15 cellular contexts compared by ENCODE assay signal in genomic region chr14:94320243-94320642, GRCh38. TPM values are rescaled to one million over a fixed set of nuclear protein-coding genes. Genes with fewer than 3 reads are reported as not detected.
DNase-seq lines count a peak whose midpoint lies in the region; ATAC-seq and TF ChIP-seq lines count a peak whose summit lies in the region.
"Had no signal": no experiment of that assay in that cellular context is flagged by ENCODE, and none has a peak within 500 bp of the region (broad histone marks: within the 10 kb centered on the region; RNA-seq: fewer than 3 reads in every experiment).

No MANE protein-coding gene starts in this region.

- H3K36me3 Mint-ChIP-seq in activated T-cell treated with anti-CD3 and anti-CD28 coated beads, Interleukin-2, amount 50 U/mL, for 72 hours (ENCODE audit: insufficient read depth in 2 of 2): no peaks in the 10 kb centered on the region

- no peaks in the 10 kb centered on the region for H3K4me1 Mint-ChIP-seq in activated T-cell treated with anti-CD3 and anti-CD28 coated beads, Interleukin-2, amount 50 U/mL, for 72 hours (ENCODE audit: low read depth)

- DNase-seq in activated T-cell treated with anti-CD3 and anti-CD28 coated beads, Interleukin-2, amount 50 U/mL, for 72 hours: no peak
- DNase-seq in activated T-cell treated with anti-CD3 and anti-CD28 coated beads for 4 hours: no peak
- peak; percentile 16 for DNase-seq in RKO (ENCODE audit: low spot score)
- DNase-seq in islet precursor cell: peak; percentile 27
- DNase-seq in ureter (ENCODE audit: low spot score): peak; percentile 58
- no peak for DNase-seq in mesenteric fat pad (ENCODE audit: low spot score)
- DNase-seq: NCI-H146; nucleus accumbens; stimulated activated CD4-positive, alpha-beta T cell treated with anti-CD3 and anti-CD28 coated beads, Interleukin-15, amount 100 ng/mL, for 24 hours had no signal

- H3K27me3 Mint-ChIP-seq in activated T-cell treated with anti-CD3 and anti-CD28 coated beads, Interleukin-2, amount 50 U/mL, for 72 hours (ENCODE audit: low read depth): no peaks in the 10 kb centered on the region

- no peak overlapping the region for H3K4me3 Mint-ChIP-seq in activated T-cell treated with anti-CD3 and anti-CD28 coated beads, Interleukin-2, amount 50 U/mL, for 72 hours
- H3K4me3 Mint-ChIP-seq: T-helper 2 cell treated with Interferon-gamma antibody and Interleukin-4, amounts not matched to agents 5 μg/mL and 100 μg/mL, for 36 hours had no signal

- no peaks in the 10 kb centered on the region for H3K9me3 Mint-ChIP-seq in activated T-cell treated with anti-CD3 and anti-CD28 coated beads, Interleukin-2, amount 50 U/mL, for 72 hours
- H3K9me3 Mint-ChIP-seq: T-helper 2 cell treated with Interferon-gamma antibody and Interleukin-4, amounts not matched to agents 5 μg/mL and 100 μg/mL, for 36 hours had no signal

- H3K27ac Mint-ChIP-seq in activated T-cell treated with anti-CD3 and anti-CD28 coated beads, Interleukin-2, amount 50 U/mL, for 72 hours: no peak overlapping the region
- H3K27ac Mint-ChIP-seq: T-helper 2 cell treated with Interferon-gamma antibody and Interleukin-4, amounts not matched to agents 5 μg/mL and 100 μg/mL, for 36 hours had no signal

- ATAC-seq in activated T-cell treated with anti-CD3 and anti-CD28 coated beads, Interleukin-2, amount 50 U/mL, for 72 hours (replicated peaks in 1 of 2): peak; percentile 52 to 78
- ATAC-seq in SK-N-SH treated with all-trans-retinoic acid at 6 μM for 48 hours (no peak), GM19395 (IDR thresholded peaks at IDR 0.05; ENCODE audit: unreplicated experiment) (no peak)
- ATAC-seq: gastroesophageal sphincter had no signal

TF ChIP-seq in SK-N-SH treated with all-trans-retinoic acid at 6 μM for 48 hours, 23 proteins besides CTCF, POLR2A, EP300 and RAD21:
- TF ChIP-seq ZC3H10 (CRISPR knock-in tag; IDR thresholded peaks at IDR 0.05) (no peak), ZFP3 (CRISPR knock-in tag; IDR thresholded peaks at IDR 0.05) (no peak), CSDC2 (CRISPR knock-in tag; IDR thresholded peaks at IDR 0.05) (no peak), RARB (CRISPR knock-in tag; IDR thresholded peaks at IDR 0.05) (no peak), TSHZ2 (CRISPR knock-in tag; IDR thresholded peaks at IDR 0.05) (no peak), SNAI2 (CRISPR knock-in tag; IDR thresholded peaks at IDR 0.05) (no peak), ZNF565 (CRISPR knock-in tag; conservative IDR thresholded peaks at IDR 0.05; ENCODE audit: low read depth) (no peak), BACH2 (CRISPR knock-in tag; IDR thresholded peaks at IDR 0.05; ENCODE audit: borderline replicate concordance) (no peak), ISL1 (CRISPR knock-in tag; IDR thresholded peaks at IDR 0.05) (no peak), ZNF8 (CRISPR knock-in tag; IDR thresholded peaks at IDR 0.05) (no peak)

RNA-seq across cellular contexts. Expression of gene SERPINA6, which starts 2.9 kb away (rescaled TPM):
- not detected for total RNA-seq in activated T-cell treated with anti-CD3 and anti-CD28 coated beads, Interleukin-2, amount 50 U/mL, for 72 hours
- total RNA-seq in ureter (not detected), mesenteric fat pad (not detected)
- total RNA-seq: dermis microvascular lymphatic vessel endothelial cell, G401, gastroesophageal sphincter had no signal

RNA-seq across cellular contexts. Expression of gene SERPINA10, which starts 27.2 kb away (rescaled TPM):
- total RNA-seq in activated T-cell treated with anti-CD3 and anti-CD28 coated beads, Interleukin-2, amount 50 U/mL, for 72 hours: not detected
- total RNA-seq in ureter (not detected), mesenteric fat pad (not detected)
- total RNA-seq: dermis microvascular lymphatic vessel endothelial cell, G401, gastroesophageal sphincter had no signal

RNA-seq across cellular contexts. Expression of gene SERPINA2, which starts 46.3 kb away (rescaled TPM):
- not detected for total RNA-seq in activated T-cell treated with anti-CD3 and anti-CD28 coated beads, Interleukin-2, amount 50 U/mL, for 72 hours
- total RNA-seq in ureter (not detected), mesenteric fat pad (not detected)
- total RNA-seq: dermis microvascular lymphatic vessel endothelial cell, G401, gastroesophageal sphincter had no signal

Comparison
In these comparisons a context has a peak if more than half of its experiments do, and no peak if none do; other contexts are left out.
1. ATAC-seq: peak in activated T-cell treated with anti-CD3 and anti-CD28 coated beads, Interleukin-2, amount 50 U/mL, for 72 hours (2 of 2); none in SK-N-SH treated with all-trans-retinoic acid at 6 μM for 48 hours (single experiment) and GM19395 (single experiment).
2. DNase-seq: peak in RKO (single experiment), islet precursor cell (single experiment) and ureter (single experiment); none in activated T-cell treated with anti-CD3 and anti-CD28 coated beads, Interleukin-2, amount 50 U/mL, for 72 hours (0 of 2), activated T-cell treated with anti-CD3 and anti-CD28 coated beads for 4 hours (single experiment) and mesenteric fat pad (single experiment).